Comparison of ENCODE assay signal across 23 cellular contexts in the genomic region with DNA sequence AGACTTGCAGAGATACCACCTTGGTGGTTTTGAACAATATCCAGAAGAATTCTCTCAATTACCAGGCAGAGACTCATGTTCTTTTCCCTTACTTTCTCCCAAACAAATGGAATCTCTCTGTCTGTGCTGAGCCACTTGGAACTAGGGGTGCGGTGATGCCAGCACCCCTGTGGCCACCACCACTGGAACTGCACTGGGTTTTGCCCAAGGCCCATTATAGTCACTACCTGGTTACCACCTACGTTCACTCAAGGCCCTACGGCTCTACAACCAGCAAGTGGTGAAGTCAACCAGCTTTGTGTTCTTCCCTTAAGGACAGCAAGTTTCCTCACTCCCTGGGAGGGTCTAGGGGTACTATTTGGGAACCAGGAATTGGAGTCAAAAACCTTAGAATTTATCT.
"Had no signal": no experiment of that assay in that cellular context is flagged by ENCODE, and none has a peak within 500 bp of the region (broad histone marks: within the 10 kb centered on the region; RNA-seq: fewer than 3 reads in every experiment).

No MANE protein-coding gene starts in this region.

- ATAC-seq: stimulated activated memory B cell treated with anti-CD40 and anti-IgM and Interleukin-4, amounts not matched to agents 10 μg/mL and 1 μg/mL and 100 μg/mL, for 72 hours; stimulated activated naive B cell treated with anti-CD40 and anti-IgM and Interleukin-4, amounts not matched to agents 10 μg/mL and 1 μg/mL and 100 μg/mL, for 72 hours; stimulated activated naive CD8-positive, alpha-beta T cell treated with anti-CD3 and anti-CD28 coated beads, Interleukin-15, amount 100 ng/mL, for 72 hours; stimulated activated naive CD8-positive, alpha-beta T cell treated with anti-CD3 and anti-CD28 coated beads, Interleukin-15, Interleukin-2, amounts not matched to agents 100 U/mL and 50 U/mL, for 24 hours had no signal

- H3K27me3 Mint-ChIP-seq: stimulated activated memory B cell treated with anti-CD40 and anti-IgM and Interleukin-4, amounts not matched to agents 10 μg/mL and 1 μg/mL and 100 μg/mL, for 72 hours; stimulated activated naive B cell treated with anti-CD40 and anti-IgM and Interleukin-4, amounts not matched to agents 10 μg/mL and 1 μg/mL and 100 μg/mL, for 72 hours; stimulated activated naive CD8-positive, alpha-beta T cell treated with anti-CD3 and anti-CD28 coated beads, Interleukin-15, amount 100 ng/mL, for 72 hours; stimulated activated naive CD8-positive, alpha-beta T cell treated with anti-CD3 and anti-CD28 coated beads, Interleukin-15, Interleukin-2, amounts not matched to agents 100 ng/mL and 50 ng/mL, for 24 hours; type B pancreatic cell had no signal

- DNase-seq: stimulated activated CD4-positive, alpha-beta T cell treated with anti-CD3 and anti-CD28 coated beads, Interleukin-2, amount 100 ng/mL, for 48 hours; stimulated activated CD4-positive, alpha-beta T cell treated with anti-CD3 and anti-CD28 coated beads, Interleukin-4, amount 100 ng/mL, for 1 hour; stimulated activated CD4-positive, alpha-beta T cell treated with anti-CD3 and anti-CD28 coated beads, Interleukin-4, amount 100 ng/mL, for 24 hours; stimulated activated CD4-positive, alpha-beta T cell treated with anti-CD3 and anti-CD28 coated beads, Interleukin-4, amount 100 ng/mL, for 4 hours; stimulated activated CD8-positive, alpha-beta memory T cell treated with anti-CD3 and anti-CD28 coated beads, Interleukin-4, amount 100 ng/mL, for 48 hours; stimulated activated naive B cell treated with anti-CD40 and anti-IgM and Interleukin-4, amounts not matched to agents 10 μg/mL and 1 μg/mL and 100 μg/mL, for 72 hours; stimulated activated naive CD4-positive, alpha-beta T cell; stimulated activated naive CD4-positive, alpha-beta T cell treated with Interleukin-2 at 50 U/mL for 16 hours; stimulated activated naive CD8-positive, alpha-beta T cell treated with anti-CD3 and anti-CD28 coated beads, Interleukin-15, amount 100 ng/mL, for 72 hours; stimulated activated naive CD8-positive, alpha-beta T cell treated with anti-CD3 and anti-CD28 coated beads, Interleukin-15, Interleukin-2, amounts not matched to agents 100 U/mL and 50 U/mL, for 24 hours; stomach; substantia nigra; testis; thyroid gland; tibial artery; transverse colon; trophoblast cell; upper lobe of left lung; upper lobe of right lung; uterus had no signal

- H3K4me3 Mint-ChIP-seq: stimulated activated memory B cell treated with anti-CD40 and anti-IgM and Interleukin-4, amounts not matched to agents 10 μg/mL and 1 μg/mL and 100 μg/mL, for 72 hours; stimulated activated naive B cell treated with anti-CD40 and anti-IgM and Interleukin-4, amounts not matched to agents 10 μg/mL and 1 μg/mL and 100 μg/mL, for 72 hours; stimulated activated naive CD8-positive, alpha-beta T cell treated with anti-CD3 and anti-CD28 coated beads, Interleukin-15, amount 100 ng/mL, for 72 hours; stimulated activated naive CD8-positive, alpha-beta T cell treated with anti-CD3 and anti-CD28 coated beads, Interleukin-15, Interleukin-2, amounts not matched to agents 100 ng/mL and 50 ng/mL, for 24 hours; type B pancreatic cell had no signal

- H3K4me1 Mint-ChIP-seq: stimulated activated memory B cell treated with anti-CD40 and anti-IgM and Interleukin-4, amounts not matched to agents 10 μg/mL and 1 μg/mL and 100 μg/mL, for 72 hours; stimulated activated naive B cell treated with anti-CD40 and anti-IgM and Interleukin-4, amounts not matched to agents 10 μg/mL and 1 μg/mL and 100 μg/mL, for 72 hours; stimulated activated naive CD8-positive, alpha-beta T cell treated with anti-CD3 and anti-CD28 coated beads, Interleukin-15, amount 100 ng/mL, for 72 hours had no signal

- H3K36me3 Mint-ChIP-seq: stimulated activated memory B cell treated with anti-CD40 and anti-IgM and Interleukin-4, amounts not matched to agents 10 μg/mL and 1 μg/mL and 100 μg/mL, for 72 hours; stimulated activated naive B cell treated with anti-CD40 and anti-IgM and Interleukin-4, amounts not matched to agents 10 μg/mL and 1 μg/mL and 100 μg/mL, for 72 hours; type B pancreatic cell had no signal

- H3K27ac Mint-ChIP-seq: stimulated activated memory B cell treated with anti-CD40 and anti-IgM and Interleukin-4, amounts not matched to agents 10 μg/mL and 1 μg/mL and 100 μg/mL, for 72 hours; stimulated activated naive B cell treated with anti-CD40 and anti-IgM and Interleukin-4, amounts not matched to agents 10 μg/mL and 1 μg/mL and 100 μg/mL, for 72 hours; stimulated activated naive CD8-positive, alpha-beta T cell treated with anti-CD3 and anti-CD28 coated beads, Interleukin-15, amount 100 ng/mL, for 72 hours; stimulated activated naive CD8-positive, alpha-beta T cell treated with anti-CD3 and anti-CD28 coated beads, Interleukin-15, Interleukin-2, amounts not matched to agents 100 ng/mL and 50 ng/mL, for 24 hours; type B pancreatic cell had no signal

- H3K9me3 Mint-ChIP-seq: type B pancreatic cell had no signal
